ENCODE assay signal across 33 cellular contexts in the genomic region with DNA sequence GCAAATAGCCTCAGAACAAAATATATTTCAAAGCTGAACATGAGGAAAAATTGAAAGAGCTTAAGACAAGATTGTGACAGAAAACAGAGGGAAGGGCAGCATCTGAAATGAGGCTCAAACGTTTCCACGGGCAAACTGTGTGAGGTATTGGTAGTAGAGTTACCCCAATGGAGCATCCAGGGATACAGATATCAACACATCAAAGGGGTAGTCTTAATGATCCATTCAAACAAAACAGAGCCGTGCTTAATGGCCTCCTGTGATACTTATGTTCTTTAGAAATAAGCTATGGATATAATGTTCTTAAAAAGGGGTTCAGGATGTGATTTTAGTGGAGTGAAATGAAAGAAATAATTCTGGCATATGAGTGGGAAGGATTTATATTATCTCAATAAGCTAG.
"Had no signal": no experiment of that assay in that cellular context is flagged by ENCODE, and none has a peak within 500 bp of the region (broad histone marks: within the 10 kb centered on the region; RNA-seq: fewer than 3 reads in every experiment).

No MANE protein-coding gene starts in this region.

- DNase-seq: activated CD4-positive, alpha-beta memory T cell treated with anti-CD3 and anti-CD28 coated beads, Interleukin-2, amount 10 ng/mL, durations not matched to agents 7 days and 5 days; activated CD4-positive, alpha-beta T cell treated with anti-CD3 and anti-CD28 coated beads for 1 hour; activated CD4-positive, alpha-beta T cell treated with anti-CD3 and anti-CD28 coated beads for 48 hours; activated CD4-positive, CD25-positive, alpha-beta regulatory T cell; activated CD8-positive, alpha-beta memory T cell treated with anti-CD3 and anti-CD28 coated beads for 24 hours; activated CD8-positive, alpha-beta memory T cell treated with anti-CD3 and anti-CD28 coated beads, Interleukin-2, amount 10 ng/mL, durations not matched to agents 7 days and 5 days; activated CD8-positive, alpha-beta memory T cell treated with anti-CD3 and anti-CD28 coated beads, Interleukin-2, amount 50 U/mL, for 48 hours; activated effector memory CD4-positive, alpha-beta T cell treated with Interleukin-2 at 50 U/mL for 16 hours; activated naive CD4-positive, alpha-beta T cell treated with anti-CD3 and anti-CD28 coated beads, Interleukin-2, amount 10 ng/mL, durations not matched to agents 7 days and 5 days; activated naive CD8-positive, alpha-beta T cell treated with anti-CD3 and anti-CD28 coated beads, Interleukin-2, amount 50 U/mL, for 24 hours; activated T-cell treated with anti-CD3 and anti-CD28 coated beads, Interleukin-2, amount 50 U/mL, for 48 hours; anterior cingulate cortex; caudate nucleus; Kasumi-1; KG1; MG63; NCI-H1048; NCI-H1436 treated with DMSO at 0.1 percent for 48 hours; NCI-H1694 treated with DMSO at 0.1 percent for 48 hours; NCI-H2029; NCI-H2171 treated with DMSO at 0.1 percent for 48 hours; NCI-H446; NCI-H510A treated with DMSO at 0.1 percent for 48 hours; NCI-H69; NK-92 treated with Interleukin-12 subunit alpha and Interleukin-12 subunit beta, amount 100 ng/mL, for 24 hours; PC-9; Right ventricle myocardium superior; SW 1271; T-helper 1 cell; T-helper 2 cell; T-helper 9 cell had no signal

- H3K4me2 ChIP-seq: PC-9 had no signal

- H3K9me3 ChIP-seq: MG63 had no signal

- H3K4me3 ChIP-seq: MG63, PC-9 had no signal

- H3K27ac ChIP-seq: PC-9, VCaP had no signal

- FAIRE-seq: bronchial epithelial cell had no signal

- H3K36me3 ChIP-seq: MG63 had no signal

- H3K27me3 ChIP-seq: MG63 had no signal

- ATAC-seq: activated CD8-positive, alpha-beta memory T cell treated with anti-CD3 and anti-CD28 coated beads, Interleukin-2, amount 10 ng/mL, durations not matched to agents 7 days and 5 days; activated naive CD8-positive, alpha-beta T cell treated with anti-CD3 and anti-CD28 coated beads, Interleukin-2, amount 50 U/mL, for 24 hours had no signal

- H2AFZ ChIP-seq: PC-9 had no signal
